20 cellular contexts compared by ENCODE assay signal in the genomic region with DNA sequence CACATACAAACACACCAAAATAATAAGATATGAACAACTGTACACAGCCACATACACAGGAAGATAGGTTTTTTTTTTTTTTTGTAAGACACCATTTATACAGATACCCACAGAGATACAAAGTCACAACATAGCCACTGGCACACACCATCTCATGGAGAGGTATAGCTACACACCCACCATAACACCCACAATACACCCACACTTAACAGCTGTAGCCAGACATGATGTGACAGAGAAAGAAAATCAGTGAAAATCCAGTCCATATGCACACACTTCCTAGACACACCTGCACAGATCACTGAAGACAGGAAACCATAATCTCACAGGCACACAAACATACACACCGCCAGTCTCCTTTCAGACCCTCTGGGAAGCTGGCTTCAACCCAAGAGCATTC.
DNase-seq lines count a peak whose midpoint lies in the region; ATAC-seq and TF ChIP-seq lines count a peak whose summit lies in the region.
"Had no signal": no experiment of that assay in that cellular context is flagged by ENCODE, and none has a peak within 500 bp of the region (broad histone marks: within the 10 kb centered on the region; RNA-seq: fewer than 3 reads in every experiment).

No MANE protein-coding gene starts in this region.

- H3K27ac ChIP-seq in iPS-20b (ENCODE audit: low read length) = no peak overlapping the region
- H3K27ac ChIP-seq: 22Rv1, C4-2B, Peyer's patch, SJCRH30 had no signal

- DNase-seq in NCI-H1105 treated with DMSO at 0.1 percent for 48 hours (lab: John Stamatoyannopoulos, UW) = peak; percentile 12
- DNase-seq in NCI-H1105 (lab: John Stamatoyannopoulos, UW) = no peak
- peak; percentile 22 for DNase-seq in Jurkat, Clone E6-1 (ENCODE audit: low read depth, low spot score)
- peak; percentile 23 for DNase-seq in NCI-H69 (lab: John Stamatoyannopoulos, UW)
- DNase-seq in Right ventricle myocardium superior = no peak
- DNase-seq in erythroblast (lab: John Stamatoyannopoulos, UW) = no peak
- DNase-seq in NCI-H526 (lab: John Stamatoyannopoulos, UW) = no peak
- DNase-seq: ACHN; CD8-positive, alpha-beta memory T cell; GDM1; IMR-90; MV-4-11; NCI-H1930; SJCRH30; T-cell had no signal

- peaks cover 100% of the 10 kb centered on the region for H3K27me3 ChIP-seq in iPS-20b (ENCODE audit: insufficient read depth, low read length)

- H3K4me3 ChIP-seq in Jurkat, Clone E6-1 (ENCODE audit: low read length) = no peak overlapping the region
- peak overlapping the region; percentile 50; the same call in 1 of the 2 replicates for H3K4me3 ChIP-seq in iPS-20b (ENCODE audit: low read length)
- H3K4me3 ChIP-seq: HAP-1, Peyer's patch, SJCRH30 had no signal

- TF ChIP-seq POLR2A in erythroblast (IDR thresholded peaks at IDR 0.05; ENCODE audit: low read length) = no peak

- intact Hi-C loops in Right ventricle myocardium superior (cut with DNase I) = no loop called here

- no peaks in the 10 kb centered on the region for H3K9me3 ChIP-seq in iPS-20b (ENCODE audit: insufficient read depth, low read depth, low read length)
- H3K9me3 ChIP-seq: HAP-1, Peyer's patch, SJCRH30 had no signal

- no peak for ATAC-seq in Right ventricle myocardium superior (ENCODE audit: poor library complexity)
- ATAC-seq: T-cell had no signal

- H3K4me1 ChIP-seq in iPS-20b (ENCODE audit: insufficient read depth, low read length) = peaks cover 16% of the 10 kb centered on the region; the same call in 1 of the 2 replicates
- H3K4me1 ChIP-seq: HAP-1, Peyer's patch, SJCRH30 had no signal

- H3K9ac ChIP-seq in iPS-20b (ENCODE audit: low read depth, low read length) = no peak overlapping the region

- H3K36me3 ChIP-seq in iPS-20b (ENCODE audit: insufficient read depth, low read depth, low read length) = no peaks in the 10 kb centered on the region
- H3K36me3 ChIP-seq: HAP-1, Peyer's patch, SJCRH30 had no signal

Comparison
In these comparisons a context has a peak if more than half of its experiments do, and no peak if none do; other contexts are left out.
1. DNase-seq: peak in NCI-H1105 treated with DMSO at 0.1 percent for 48 hours (single experiment), Jurkat, Clone E6-1 (single experiment) and NCI-H69 (single experiment); none in NCI-H1105 (single experiment), Right ventricle myocardium superior (single experiment), erythroblast (0 of 2) and NCI-H526 (0 of 2).